In genomic region chr14:91155626-91156089, GRCh38 we compare ENCODE assay signal across 14 cellular contexts. TPM values are rescaled to one million over a fixed set of nuclear protein-coding genes. Genes with fewer than 3 reads are reported as not detected.
A peak's percentile ranks its signal among the peaks of the same experiment; 100 is the strongest.
DNase-seq lines count a peak whose midpoint lies in the region; ATAC-seq, FAIRE-seq and TF ChIP-seq lines count a peak whose summit lies in the region.
"Had no signal": no experiment of that assay in that cellular context is flagged by ENCODE, and none has a peak within 500 bp of the region (broad histone marks: within the 10 kb centered on the region; RNA-seq: fewer than 3 reads in every experiment).

No MANE protein-coding gene starts in this region.

- H3K4me3 ChIP-seq in right atrium auricular region (no peak overlapping the region), OCI-LY1 (ENCODE audit: low read depth, low read length, poor library complexity, severe bottlenecking) (no peak overlapping the region), thyroid gland (replicated peaks in 1 of 3) (no peak overlapping the region), pancreas (no peak overlapping the region)
- H3K4me3 ChIP-seq: lung, thoracic aorta had no signal

- 83% methylated on average over 4 of the region's 4 CpGs for WGBS in thyroid gland, 2 donors
- 95 to 98% methylated on average over 4 of the region's 4 CpGs for WGBS in pancreas, 2 donors

- H3K9ac ChIP-seq in OCI-LY1 (ENCODE audit: low read length), result no peak overlapping the region

- H3K9me3 ChIP-seq in right atrium auricular region (no peaks in the 10 kb centered on the region), OCI-LY1 (ENCODE audit: low read length) (no peaks in the 10 kb centered on the region), thyroid gland (no peaks in the 10 kb centered on the region), pancreas (no peaks in the 10 kb centered on the region)
- H3K9me3 ChIP-seq: thoracic aorta had no signal

- H3K36me3 Mint-ChIP-seq in glutamatergic neuron (ENCODE audit: unreplicated experiment), result peaks cover 3% of the 10 kb centered on the region

- no peak for FAIRE-seq in pancreas (lab: Jason Lieb, UNC)

- peaks cover 6% of the 10 kb centered on the region for H3K4me1 Mint-ChIP-seq in glutamatergic neuron (ENCODE audit: low read depth, unreplicated experiment)

- H3K79me2 ChIP-seq in OCI-LY1 (ENCODE audit: insufficient read depth, low read length), result no peaks in the 10 kb centered on the region

- intact Hi-C loops in cardiac septum (cut with DNase I), result no loop called here
- intact Hi-C loops in thyroid gland (cut with DNase I), result no loop called here
- intact Hi-C loops in pancreas (cut with DNase I), result no loop called here

- H3K27ac ChIP-seq in right atrium auricular region (peak overlapping the region; percentile 75 to 82), OCI-LY1 (ENCODE audit: low read depth, low read length, poor library complexity, severe bottlenecking) (no peak overlapping the region), thyroid gland (peak overlapping the region in 2 of 3 donors; percentile 45 to 77), pancreas (no peak overlapping the region)
- H3K27ac ChIP-seq: epithelial cell of prostate, thoracic aorta had no signal

- TF ChIP-seq POLR2A in thyroid gland (IDR thresholded peaks at IDR 0.05), result no peak

- H3K9me3 Mint-ChIP-seq in glutamatergic neuron (ENCODE audit: unreplicated experiment), result no peaks in the 10 kb centered on the region
- H3K9me3 Mint-ChIP-seq: activated naive CD8-positive, alpha-beta T cell treated with anti-CD3 and anti-CD28 coated beads, Interleukin-2, amount 50 U/mL, for 24 hours had no signal

- no peak overlapping the region for H3K27ac Mint-ChIP-seq in glutamatergic neuron (ENCODE audit: unreplicated experiment)
- H3K27ac Mint-ChIP-seq: activated naive CD8-positive, alpha-beta T cell treated with anti-CD3 and anti-CD28 coated beads, Interleukin-2, amount 50 U/mL, for 24 hours had no signal

- H4K20me1 ChIP-seq in OCI-LY1 (ENCODE audit: insufficient read depth, low read length), result no peaks in the 10 kb centered on the region

- ATAC-seq in pancreas, result no peak
- ATAC-seq: activated naive CD8-positive, alpha-beta T cell treated with anti-CD3 and anti-CD28 coated beads, Interleukin-2, amount 50 U/mL, for 24 hours; Panc1 had no signal

- TF ChIP-seq CTCF in right atrium auricular region (IDR thresholded peaks at IDR 0.05) (no peak), OCI-LY1 (IDR thresholded peaks at IDR 0.05; ENCODE audit: low read length) (peak; percentile 25; the same call in 1 of the 2 replicates), glutamatergic neuron (IDR thresholded peaks at IDR 0.05; ENCODE audit: partially characterized antibody, unreplicated experiment) (peak; percentile 29), thyroid gland (IDR thresholded peaks at IDR 0.05) (no peak), pancreas (IDR thresholded peaks at IDR 0.05) (no peak)

- H3K4me3 Mint-ChIP-seq in glutamatergic neuron (ENCODE audit: unreplicated experiment), result no peak overlapping the region
- H3K4me3 Mint-ChIP-seq: activated naive CD8-positive, alpha-beta T cell treated with anti-CD3 and anti-CD28 coated beads, Interleukin-2, amount 50 U/mL, for 24 hours had no signal

- H3K9me2 ChIP-seq in OCI-LY1 (ENCODE audit: low read depth, low read length), result no peaks in the 10 kb centered on the region

- DNase-seq in right atrium auricular region (ENCODE audit: low spot score) (no peak), cardiac septum (ENCODE audit: low spot score) (no peak), glutamatergic neuron (no peak), thyroid gland (no peak), pancreas (no peak), NCI-H146 treated with DMSO at 0.1 percent for 48 hours (lab: John Stamatoyannopoulos, UW; ENCODE audit: unreplicated experiment) (no peak), NCI-H774 (lab: John Stamatoyannopoulos, UW) (no peak)
- DNase-seq: activated naive CD8-positive, alpha-beta T cell treated with anti-CD3 and anti-CD28 coated beads, Interleukin-2, amount 50 U/mL, for 24 hours; stimulated activated CD4-positive, alpha-beta T cell treated with anti-CD3 and anti-CD28 coated beads, Interleukin-12 subunit alpha, Interleukin-12 subunit beta, amount 100 ng/mL, for 4 hours had no signal

- peaks cover 0 to 36% of the 10 kb centered on the region in 2 donors for H3K4me1 ChIP-seq in right atrium auricular region
- peaks cover 5% of the 10 kb centered on the region for H3K4me1 ChIP-seq in OCI-LY1 (ENCODE audit: insufficient read depth, low read length, severe bottlenecking)
- H3K4me1 ChIP-seq in thyroid gland, result peaks cover 19 to 31% of the 10 kb centered on the region in 2 donors
- H3K4me1 ChIP-seq in pancreas, result peaks cover 10 to 17% (median 14%) of the 10 kb centered on the region in 3 donors

- no peak overlapping the region for H3K4me2 ChIP-seq in OCI-LY1 (ENCODE audit: low read length)

- H3K27me3 ChIP-seq in right atrium auricular region (no peaks in the 10 kb centered on the region), OCI-LY1 (ENCODE audit: insufficient read depth, low read length) (no peaks in the 10 kb centered on the region), thyroid gland (no peaks in the 10 kb centered on the region), pancreas (no peaks in the 10 kb centered on the region)

- peaks cover 4% of the 10 kb centered on the region for H3K27me3 Mint-ChIP-seq in glutamatergic neuron (ENCODE audit: unreplicated experiment)
- H3K27me3 Mint-ChIP-seq: activated naive CD8-positive, alpha-beta T cell treated with anti-CD3 and anti-CD28 coated beads, Interleukin-2, amount 50 U/mL, for 24 hours had no signal

- H3F3A ChIP-seq in OCI-LY1 (ENCODE audit: insufficient read depth, low read length), result no peaks in the 10 kb centered on the region

- no peak overlapping the region for H2AFZ ChIP-seq in OCI-LY1 (ENCODE audit: low read length)

- H3K36me3 ChIP-seq in right atrium auricular region (peaks cover 11% of the 10 kb centered on the region), OCI-LY1 (ENCODE audit: insufficient read depth, low read length) (peaks cover 26% of the 10 kb centered on the region), thyroid gland (peaks cover 0 to 8% of the 10 kb centered on the region in 2 donors), pancreas (peaks cover 0 to 7% (median 0%) of the 10 kb centered on the region in 3 donors)

RNA-seq across cellular contexts. Expression of gene DGLUCY, which starts 41.8 kb away (rescaled TPM):
- total RNA-seq in right atrium auricular region (100 to 1,000 TPM in 1 of 2 donors, 10 to 100 TPM in 1; 81.8 to 136 TPM), cardiac septum (131 TPM), glutamatergic neuron (ENCODE audit: unreplicated experiment) (8.3 TPM), thyroid gland (100 to 1,000 TPM in 3 of 4 donors, 10 to 100 TPM in 1; 58.0 to 125 (median 103) TPM), pancreas (10 to 100 TPM; 11.9 to 43.4 (median 21.4) TPM)
- 10 to 100 TPM; 24.9 to 31.9 TPM for polyA plus RNA-seq in pancreas

Comparison
In these comparisons a context has a peak if more than half of its experiments do, and no peak if none do; other contexts are left out.
1. H3K27ac ChIP-seq: peak in right atrium auricular region (2 of 2) and thyroid gland (2 of 3); none in OCI-LY1 (single experiment) and pancreas (0 of 4).
2. CTCF ChIP-seq: peak in OCI-LY1 (single experiment) and glutamatergic neuron (single experiment); none in right atrium auricular region (0 of 2), thyroid gland (0 of 6) and pancreas (0 of 4).